Comparison of ENCODE assay signal across 20 cellular contexts in genomic region chr10:35614312-35614711, GRCh38. TPM values are rescaled to one million over a fixed set of nuclear protein-coding genes. Genes with fewer than 3 reads are reported as not detected.
"Had no signal": no experiment of that assay in that cellular context is flagged by ENCODE, and none has a peak within 500 bp of the region (broad histone marks: within the 10 kb centered on the region; RNA-seq: fewer than 3 reads in every experiment).

No MANE protein-coding gene starts in this region.

- H2AFZ ChIP-seq: PC-9 had no signal

- H3K4me2 ChIP-seq: PC-9 had no signal

- H3K4me3 ChIP-seq: PC-9, Peyer's patch, SJSA1 had no signal

- DNase-seq: KG1; MV-4-11; NCI-H1048; NCI-H1105; NCI-H1436 treated with DMSO at 0.1 percent for 48 hours; NCI-H1694; NCI-H1930; NCI-H2081; NCI-H2171; NCI-H226; NCI-H510A; NCI-H524 treated with DMSO at 0.1 percent for 48 hours; NK-92 treated with Interleukin-12 subunit alpha and Interleukin-12 subunit beta, amount 100 ng/mL, for 24 hours; PC-9; Peyer's patch; Right ventricle myocardium superior; SIG-M5 had no signal

- H3K4me1 ChIP-seq: Peyer's patch, SJSA1 had no signal

- H3K27ac ChIP-seq: PC-9, Peyer's patch, SJSA1 had no signal

- H3K27me3 ChIP-seq: Peyer's patch, SJSA1 had no signal

- H3K9me3 ChIP-seq: Peyer's patch, SJSA1 had no signal

- H3K36me3 ChIP-seq: Peyer's patch, SJSA1 had no signal

RNA-seq across cellular contexts. Expression of gene GJD4, which starts 9.2 kb away (rescaled TPM):
- polyA plus RNA-seq: HepG2, IMR-90 had no signal
